Comparison of ENCODE assay signal across 1 cellular context in genomic region chr16:8651958-8652357, GRCh38.
TF ChIP-seq lines count a peak whose summit lies in the region.

No MANE protein-coding gene starts in this region.

TF ChIP-seq in HepG2, 621 proteins besides CTCF, POLR2A, EP300 and RAD21:
- TF ChIP-seq ZNF563 (CRISPR knock-in tag; IDR thresholded peaks at IDR 0.05) (0 out of 2 replicates have a peak, but pooled peaks have one; percentile 22), STAG1 (CRISPR knock-in tag; IDR thresholded peaks at IDR 0.05) (peak; percentile 53), ZFX (CRISPR knock-in tag; IDR thresholded peaks at IDR 0.05; ENCODE audit: low read depth) (peak; percentile 24; the same call in 1 of the 2 replicates), KDM2A (CRISPR knock-in tag; IDR thresholded peaks at IDR 0.05; ENCODE audit: borderline replicate concordance, low read depth) (peak; percentile 34; the same call in 1 of the 2 replicates), HNF4A (CRISPR knock-in tag; IDR thresholded peaks at IDR 0.05) (0 out of 2 replicates have a peak, but pooled peaks have one; percentile 13)
- TF ChIP-seq, protein P1, sequence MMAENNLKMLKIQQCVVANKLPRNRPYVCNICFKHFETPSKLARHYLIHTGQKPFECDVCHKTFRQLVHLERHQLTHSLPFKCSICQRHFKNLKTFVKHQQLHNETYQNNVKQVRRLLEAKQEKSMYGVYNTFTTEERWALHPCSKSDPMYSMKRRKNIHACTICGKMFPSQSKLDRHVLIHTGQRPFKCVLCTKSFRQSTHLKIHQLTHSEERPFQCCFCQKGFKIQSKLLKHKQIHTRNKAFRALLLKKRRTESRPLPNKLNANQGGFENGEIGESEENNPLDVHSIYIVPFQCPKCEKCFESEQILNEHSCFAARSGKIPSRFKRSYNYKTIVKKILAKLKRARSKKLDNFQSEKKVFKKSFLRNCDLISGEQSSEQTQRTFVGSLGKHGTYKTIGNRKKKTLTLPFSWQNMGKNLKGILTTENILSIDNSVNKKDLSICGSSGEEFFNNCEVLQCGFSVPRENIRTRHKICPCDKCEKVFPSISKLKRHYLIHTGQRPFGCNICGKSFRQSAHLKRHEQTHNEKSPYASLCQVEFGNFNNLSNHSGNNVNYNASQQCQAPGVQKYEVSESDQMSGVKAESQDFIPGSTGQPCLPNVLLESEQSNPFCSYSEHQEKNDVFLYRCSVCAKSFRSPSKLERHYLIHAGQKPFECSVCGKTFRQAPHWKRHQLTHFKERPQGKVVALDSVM (CRISPR knock-in tag; IDR thresholded peaks at IDR 0.05) = 0 out of 2 replicates have a peak, but pooled peaks have one; percentile 8
